In the genomic region with DNA sequence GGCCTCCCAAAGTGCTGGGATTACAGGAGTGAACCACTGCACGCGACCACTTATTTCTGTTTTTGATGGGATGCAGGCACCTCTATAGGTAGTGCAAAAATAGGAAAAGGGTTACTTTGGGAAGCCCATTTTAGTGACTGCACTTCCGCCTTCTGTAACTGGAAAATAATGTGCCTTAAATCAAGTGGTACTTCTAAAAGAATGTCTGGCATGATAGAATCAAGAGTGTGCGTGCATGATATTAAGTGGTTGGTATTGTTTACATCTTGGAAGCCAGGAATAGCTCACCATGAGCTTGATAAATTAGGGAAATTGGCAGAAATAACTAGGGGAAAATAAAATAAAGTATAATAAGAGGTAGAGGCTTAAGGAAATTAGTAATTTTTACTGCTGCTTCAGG, we compare ENCODE assay signal across 22 cellular contexts.
A peak's percentile ranks its signal among the peaks of the same experiment; 100 is the strongest.
DNase-seq lines count a peak whose midpoint lies in the region; ATAC-seq and TF ChIP-seq lines count a peak whose summit lies in the region.
"Had no signal": no experiment of that assay in that cellular context is flagged by ENCODE, and none has a peak within 500 bp of the region (broad histone marks: within the 10 kb centered on the region; RNA-seq: fewer than 3 reads in every experiment).

No MANE protein-coding gene starts in this region.

- no peaks in the 10 kb centered on the region for H3K4me1 ChIP-seq in smooth muscle cell (ENCODE audit: low read depth)
- H3K4me1 ChIP-seq: Peyer's patch had no signal

- no peaks in the 10 kb centered on the region for H3F3A ChIP-seq in smooth muscle cell (ENCODE audit: low read depth)

- H3K4me2 ChIP-seq in smooth muscle cell: no peak overlapping the region

- no peaks in the 10 kb centered on the region for H3K36me3 ChIP-seq in smooth muscle cell (ENCODE audit: low read depth)
- H3K36me3 ChIP-seq: Peyer's patch had no signal

- TF ChIP-seq CTCF in AG10803 (conservative IDR thresholded peaks at IDR 0.05; ENCODE audit: low read length) (no peak), smooth muscle cell (IDR thresholded peaks at IDR 0.05; ENCODE audit: borderline replicate concordance, insufficient read depth, poor library complexity, severe bottlenecking) (no peak)

- no peaks in the 10 kb centered on the region for H3K9me3 ChIP-seq in smooth muscle cell (replicated peaks; ENCODE audit: low read depth)
- H3K9me3 ChIP-seq: Peyer's patch had no signal

- H2AFZ ChIP-seq in smooth muscle cell (ENCODE audit: low read depth): peak overlapping the region; percentile 21
- H2AFZ ChIP-seq: GM23248 had no signal

- no peak for ATAC-seq in activated CD4-positive, alpha-beta T cell treated with anti-CD3 and anti-CD28 coated beads for 36 hours
- ATAC-seq: CD8-positive, alpha-beta T cell; HepG2; K562 had no signal

- no peaks in the 10 kb centered on the region for H3K27me3 Mint-ChIP-seq in activated CD4-positive, alpha-beta T cell treated with anti-CD3 and anti-CD28 coated beads for 36 hours

- DNase-seq in AG10803 (ENCODE audit: low read depth) (peak; percentile 2), M059J (ENCODE audit: low read depth) (peak; percentile 69), fibroblast of peridontal ligament (ENCODE audit: extremely low read depth) (peak; percentile 9), smooth muscle cell (lab: John Stamatoyannopoulos, UW; ENCODE audit: unreplicated experiment) (no peak), NCI-H2029 (lab: John Stamatoyannopoulos, UW) (no peak)
- no peak for DNase-seq in activated CD4-positive, alpha-beta T cell treated with anti-CD3 and anti-CD28 coated beads for 36 hours
- no peak for DNase-seq in stimulated activated CD4-positive, alpha-beta T cell treated with anti-CD3 and anti-CD28 coated beads, Interleukin-2, amount 100 ng/mL, for 48 hours
- DNase-seq: AML-193; C1 segment of cervical spinal cord; Calu3; CD8-positive, alpha-beta T cell; GM23248; HCEC 1CT; NCI-H1092; NCI-H1436; NCI-H1930; NCI-H226; NCI-H524; Peyer's patch had no signal

- H3K4me3 Mint-ChIP-seq in activated CD4-positive, alpha-beta T cell treated with anti-CD3 and anti-CD28 coated beads for 36 hours: no peak overlapping the region
- H3K4me3 Mint-ChIP-seq: CD8-positive, alpha-beta T cell had no signal

- CTCF ChIA-PET in activated CD4-positive, alpha-beta T cell treated with anti-CD3 and anti-CD28 coated beads for 36 hours (lab: Charles Lee): no interaction called here

- WGBS in smooth muscle cell (ENCODE audit: low lambda C conversion rate): 88% methylated on average over 4 of the region's 4 CpGs

- H3K79me2 ChIP-seq in smooth muscle cell (ENCODE audit: low read depth): no peaks in the 10 kb centered on the region

- no peaks in the 10 kb centered on the region for H3K4me1 Mint-ChIP-seq in activated CD4-positive, alpha-beta T cell treated with anti-CD3 and anti-CD28 coated beads for 36 hours

- POLR2A ChIA-PET in activated CD4-positive, alpha-beta T cell treated with anti-CD3 and anti-CD28 coated beads for 36 hours (lab: Charles Lee): no interaction called here

- H3K27ac ChIP-seq in smooth muscle cell (ENCODE audit: low read depth): no peak overlapping the region
- H3K27ac ChIP-seq: GM23248, HL-60, Peyer's patch had no signal

- no peak overlapping the region for H3K27ac Mint-ChIP-seq in activated CD4-positive, alpha-beta T cell treated with anti-CD3 and anti-CD28 coated beads for 36 hours
- H3K27ac Mint-ChIP-seq: CD8-positive, alpha-beta T cell had no signal

- intact Hi-C loops in activated CD4-positive, alpha-beta T cell treated with anti-CD3 and anti-CD28 coated beads for 36 hours (cut with DNase I, micrococcal nuclease): no loop called here

- H3K4me3 ChIP-seq in AG10803 (ENCODE audit: low read length): no peak overlapping the region
- no peak overlapping the region for H3K4me3 ChIP-seq in smooth muscle cell
- H3K4me3 ChIP-seq: GM23248, K562, Peyer's patch had no signal

- H4K20me1 ChIP-seq in smooth muscle cell (ENCODE audit: low read depth): no peaks in the 10 kb centered on the region

- no peaks in the 10 kb centered on the region for H3K9me3 Mint-ChIP-seq in activated CD4-positive, alpha-beta T cell treated with anti-CD3 and anti-CD28 coated beads for 36 hours (ENCODE audit: low read depth)
- H3K9me3 Mint-ChIP-seq: CD8-positive, alpha-beta T cell had no signal

- H3K36me3 Mint-ChIP-seq in activated CD4-positive, alpha-beta T cell treated with anti-CD3 and anti-CD28 coated beads for 36 hours (ENCODE audit: low read depth): no peaks in the 10 kb centered on the region
- H3K36me3 Mint-ChIP-seq: CD8-positive, alpha-beta T cell had no signal

- no peaks in the 10 kb centered on the region for H3K27me3 ChIP-seq in smooth muscle cell (ENCODE audit: low read depth)
- H3K27me3 ChIP-seq: Peyer's patch had no signal

- H3K9ac ChIP-seq in smooth muscle cell (ENCODE audit: low read depth): no peak overlapping the region
- H3K9ac ChIP-seq: GM23248 had no signal

Comparison
In these comparisons a context has a peak if more than half of its experiments do, and no peak if none do; other contexts are left out.
1. DNase-seq: peak in AG10803 (single experiment), M059J (single experiment) and fibroblast of peridontal ligament (single experiment); none in smooth muscle cell (single experiment), NCI-H2029 (single experiment), activated CD4-positive, alpha-beta T cell treated with anti-CD3 and anti-CD28 coated beads for 36 hours (single experiment) and stimulated activated CD4-positive, alpha-beta T cell treated with anti-CD3 and anti-CD28 coated beads, Interleukin-2, amount 100 ng/mL, for 48 hours (0 of 2).